In the genomic region with DNA sequence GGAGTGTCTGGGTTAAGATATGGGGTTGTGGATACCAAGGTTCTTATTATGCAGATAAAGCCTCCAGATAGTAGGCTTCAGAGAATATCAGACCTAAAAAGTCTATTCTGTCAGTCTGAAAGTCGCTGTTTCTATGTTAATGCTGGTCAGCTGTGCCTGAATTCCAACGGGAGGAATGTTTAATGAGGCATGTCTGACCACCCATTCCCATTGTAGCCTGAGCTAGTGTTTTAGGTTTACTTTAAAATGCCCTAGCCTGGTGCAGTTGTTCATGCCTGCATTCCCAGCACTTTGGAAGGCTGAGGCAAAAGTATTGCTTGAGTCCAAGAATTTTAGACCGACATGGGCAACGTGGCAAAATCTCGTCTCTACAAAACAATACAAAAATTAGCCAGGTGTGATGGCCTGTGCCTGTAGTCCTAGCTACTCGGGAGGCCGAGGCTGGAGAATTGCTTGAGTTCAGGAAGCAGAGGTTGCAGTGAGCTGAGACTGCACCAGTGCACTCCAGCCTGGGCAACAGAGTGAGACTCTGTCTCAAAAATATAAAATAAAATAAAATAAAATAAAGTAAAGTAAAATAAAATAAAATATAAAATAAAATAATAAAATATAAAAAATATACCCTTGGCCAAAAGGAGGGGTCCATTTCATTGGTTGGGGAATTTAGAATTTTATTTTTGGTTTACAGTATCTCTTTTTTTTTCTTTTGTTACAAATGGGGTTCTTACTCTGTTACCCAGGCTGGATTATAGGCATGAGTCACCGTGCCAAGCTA, we compare ENCODE assay signal across 28 cellular contexts. TPM values are rescaled to one million over a fixed set of nuclear protein-coding genes. Genes with fewer than 3 reads are reported as not detected.
"Had no signal": no experiment of that assay in that cellular context is flagged by ENCODE, and none has a peak within 500 bp of the region (broad histone marks: within the 10 kb centered on the region; RNA-seq: fewer than 3 reads in every experiment).

No MANE protein-coding gene starts in this region.

- H3K36me3 ChIP-seq: heart right ventricle, right atrium auricular region, sigmoid colon, stomach, thoracic aorta, transverse colon had no signal

- H3K4me1 Mint-ChIP-seq: natural killer cell, neural crest cell had no signal

- H3K27ac ChIP-seq: heart right ventricle, right atrium auricular region, sigmoid colon, stomach, thoracic aorta, transverse colon had no signal

- DNase-seq: cerebellar nuclear complex; dermis blood vessel endothelial cell; foreskin melanocyte; heart right ventricle; hypothalamus; islet precursor cell; left colon; natural killer cell; posterior cingulate gyrus; sigmoid colon; small intestine; stimulated activated CD4-positive, alpha-beta T cell treated with anti-CD3 and anti-CD28 coated beads, Interleukin-12 subunit alpha, Interleukin-12 subunit beta, amount 100 ng/mL, for 4 hours; stimulated activated naive CD4-positive, alpha-beta T cell; stomach; substantia nigra; transverse colon had no signal

- H3K9me3 Mint-ChIP-seq: natural killer cell had no signal

- H3K4me1 ChIP-seq: heart right ventricle, right atrium auricular region, sigmoid colon, stomach, transverse colon had no signal

- H3K27me3 ChIP-seq: heart right ventricle, right atrium auricular region, sigmoid colon, stomach, transverse colon had no signal

- H3K9me3 ChIP-seq: thoracic aorta had no signal

- H3K4me3 Mint-ChIP-seq: natural killer cell, neural crest cell had no signal

- ATAC-seq: heart right ventricle, left colon, natural killer cell had no signal

- H3K4me3 ChIP-seq: heart right ventricle, right atrium auricular region, sigmoid colon, stomach, thoracic aorta, transverse colon had no signal

- H3K27ac Mint-ChIP-seq: natural killer cell had no signal

RNA-seq across cellular contexts. Expression of gene SOX30, which starts 7.8 kb away (rescaled TPM):
- total RNA-seq: endothelial cell of umbilical vein, glomerular endothelial cell, lung microvascular endothelial cell, mesenteric fat pad, mononuclear cell, neural crest cell, osteocyte, pulmonary artery endothelial cell, thoracic aorta, urinary bladder had no signal
- polyA plus RNA-seq: endothelial cell of umbilical vein had no signal

RNA-seq across cellular contexts. Expression of gene C5orf52, which starts 11.3 kb away (rescaled TPM):
- total RNA-seq: dermis blood vessel endothelial cell, endothelial cell of umbilical vein, glomerular endothelial cell, heart right ventricle, liver, lung microvascular endothelial cell, mesenteric fat pad, mononuclear cell, natural killer cell, neural crest cell, osteocyte, pulmonary artery endothelial cell, right atrium auricular region, sigmoid colon, stomach, thoracic aorta, transverse colon, urinary bladder had no signal
- polyA plus RNA-seq: endothelial cell of umbilical vein, heart right ventricle, liver, stomach, urinary bladder had no signal
